In genomic region chr11:8593935-8594909, GRCh38 we compare ENCODE assay signal across 8 cellular contexts. TPM values are rescaled to one million over a fixed set of nuclear protein-coding genes. Genes with fewer than 3 reads are reported as not detected.
A peak's percentile ranks its signal among the peaks of the same experiment; 100 is the strongest.
DNase-seq lines count a peak whose midpoint lies in the region; ATAC-seq, FAIRE-seq and TF ChIP-seq lines count a peak whose summit lies in the region.

TSS of gene STK33 (minus strand) at chr11:8594228. CDS start at chr11:8474905, 119,323 bp downstream.

- DNase-seq in Caco-2, result peak; percentile 40 to 45
- peak; percentile 91 for DNase-seq in NCI-H748 (lab: John Stamatoyannopoulos, UW; ENCODE audit: unreplicated experiment)
- peak; percentile 61 to 76 (median 68) for DNase-seq in adrenal gland
- DNase-seq in small intestine, result peak; percentile 66
- no peak for DNase-seq in pons (ENCODE audit: low spot score)

- peak within 1 kb of the TSS; percentile 98; the same call in 1 of the 2 replicates for H3K9ac ChIP-seq in iPS-20b (ENCODE audit: low read depth, low read length)

- H3K4me1 Mint-ChIP-seq in Caco-2 (ENCODE audit: low read depth, unreplicated experiment), result no peaks in the 10 kb centered on the region

- H3K36me3 Mint-ChIP-seq in Caco-2 (ENCODE audit: insufficient read depth, unreplicated experiment), result no peaks in the 10 kb centered on the region

- no peaks in the 10 kb centered on the region for H3K4me1 ChIP-seq in Caco-2
- peaks cover 0 to 5% of the 10 kb centered on the region in 2 donors for H3K4me1 ChIP-seq in adrenal gland (replicated peaks in 1 of 2)
- peaks cover 4% of the 10 kb centered on the region; the same call in 1 of the 2 replicates for H3K4me1 ChIP-seq in iPS-20b (ENCODE audit: insufficient read depth, low read length)
- H3K4me1 ChIP-seq in small intestine (ENCODE audit: control insufficient read depth in 2 of 2, insufficient read depth in 1 of 2, low read depth in 1 of 2, low read length in 1 of 2), result peaks cover 0 to 2% of the 10 kb centered on the region in 2 donors

- intact Hi-C loops in Caco-2 (cut with micrococcal nuclease; ENCODE audit: unreplicated experiment), result no loop called here
- intact Hi-C loops in adrenal gland (cut with DNase I), result no loop called here

- WGBS in adrenal gland, 4 donors, result 5 to 34% (median 6%) methylated on average over 9 to 55 of the region's 55 CpGs
- WGBS in small intestine, 3 donors, result 4 to 5% (median 5%) methylated on average over 52 to 55 of the region's 55 CpGs

- H3K27ac Mint-ChIP-seq in Caco-2 (ENCODE audit: unreplicated experiment), result no peak within 1 kb of the TSS

- TF ChIP-seq CTCF in Caco-2 (IDR thresholded peaks at IDR 0.05; ENCODE audit: insufficient read depth in 1 of 2, low read depth in 1 of 2, low read length in 1 of 2, severe bottlenecking in 1 of 2, unreplicated experiment in 1 of 2), result no peak
- no peak for TF ChIP-seq CTCF in adrenal gland (IDR thresholded peaks at IDR 0.05)

- H3K27me3 ChIP-seq in Caco-2 (replicated peaks; ENCODE audit: control insufficient read depth, insufficient read depth, low read length) (no peaks in the 10 kb centered on the region), adrenal gland (no peaks in the 10 kb centered on the region), iPS-20b (ENCODE audit: insufficient read depth, low read length) (no peaks in the 10 kb centered on the region), small intestine (ENCODE audit: control insufficient read depth in 2 of 2, insufficient read depth in 2 of 2, low read length in 2 of 2) (peaks cover 0 to 3% of the 10 kb centered on the region in 2 donors)

- no peak for TF ChIP-seq POLR2A in adrenal gland (IDR thresholded peaks at IDR 0.05)

- peak within 1 kb of the TSS in 1 of 5 donors; percentile 22 for H3K27ac ChIP-seq in adrenal gland
- H3K27ac ChIP-seq in iPS-20b (ENCODE audit: low read length), result peak within 1 kb of the TSS; percentile 99
- no peak within 1 kb of the TSS for H3K27ac ChIP-seq in small intestine (ENCODE audit: low read depth in 1 of 2, low read length in 1 of 2)

- no TSS peak for BruUV-seq in Caco-2 (replicated peaks; lab: Mats Ljungman, UMichigan)

- CTCF ChIA-PET in Caco-2 (lab: Charles Lee), result interaction anchor here (0.7 kb wide), 1 partner anchor 10 kb away, joined by 3 read pairs; no protein-coding TSS in a partner anchor

- H3K27me3 Mint-ChIP-seq in Caco-2 (ENCODE audit: insufficient read depth, unreplicated experiment), result peaks cover 18% of the 10 kb centered on the region

- no peaks in the 10 kb centered on the region for H3K9me3 ChIP-seq in Caco-2
- no peaks in the 10 kb centered on the region for H3K9me3 ChIP-seq in adrenal gland (replicated peaks in 1 of 3)
- H3K9me3 ChIP-seq in iPS-20b (ENCODE audit: insufficient read depth, low read depth, low read length), result no peaks in the 10 kb centered on the region
- H3K9me3 ChIP-seq in small intestine (ENCODE audit: control insufficient read depth, low read depth), result no peaks in the 10 kb centered on the region

- H3K36me3 ChIP-seq in Caco-2 (ENCODE audit: control insufficient read depth, insufficient read depth, low read length), result no peaks in the 10 kb centered on the region
- no peaks in the 10 kb centered on the region for H3K36me3 ChIP-seq in adrenal gland (replicated peaks in 1 of 2)
- no peaks in the 10 kb centered on the region for H3K36me3 ChIP-seq in iPS-20b (ENCODE audit: insufficient read depth, low read depth, low read length)
- H3K36me3 ChIP-seq in small intestine (ENCODE audit: control insufficient read depth in 2 of 2, insufficient read depth in 2 of 2, low read length in 2 of 2), result no peaks in the 10 kb centered on the region

- POLR2A ChIA-PET in Caco-2 (lab: Charles Lee), result no interaction called here

- H3K9me3 Mint-ChIP-seq in Caco-2 (ENCODE audit: unreplicated experiment), result no peaks in the 10 kb centered on the region

- FAIRE-seq in small intestine (lab: Jason Lieb, UNC), result no peak

- peak; percentile 91 for ATAC-seq in GM19328 (IDR thresholded peaks at IDR 0.05; ENCODE audit: unreplicated experiment)
- ATAC-seq in HG03342 (IDR thresholded peaks at IDR 0.05; ENCODE audit: unreplicated experiment), result peak; percentile 93

- H3K4me3 ChIP-seq in Caco-2 (ENCODE audit: low read depth, low read length) (peak within 1 kb of the TSS; percentile 45), adrenal gland (peak within 1 kb of the TSS in 2 of 4 donors; percentile 52 to 68), iPS-20b (ENCODE audit: low read length) (peak within 1 kb of the TSS; percentile 94), small intestine (ENCODE audit: low read depth in 1 of 2, low read length in 2 of 2) (peak within 1 kb of the TSS; percentile 45 to 68)

- H3K4me3 Mint-ChIP-seq in Caco-2 (ENCODE audit: unreplicated experiment), result peak within 1 kb of the TSS; percentile 63

RNA-seq across cellular contexts. Expression of gene STK33, which starts in this region (rescaled TPM):
- total RNA-seq in Caco-2 (2022), result 0.51 and 0.98 TPM in 2 replicates
- total RNA-seq in adrenal gland, result 10 to 100 TPM in 6 of 8 donors, 1 to 10 TPM in 2; 6.8 to 21.9 (median 17.2) TPM
- 10 to 100 TPM; 17.2 to 36.0 (median 35.8) TPM for polyA plus RNA-seq in adrenal gland
- 1 to 10 TPM in 2 of 3 donors, under 1 TPM in 1; 0.89 to 2.6 (median 2.4) TPM for polyA plus RNA-seq in small intestine

Comparison
In these comparisons a context has a peak if more than half of its experiments do, and no peak if none do; other contexts are left out.
1. RNA of gene STK33 (polyA plus RNA-seq): 17.2 to 36.0 TPM in adrenal gland; 0.89 to 2.6 TPM in small intestine; every median in the first group is over 4 times any median in the second.
2. Peak in DNase-seq and H3K4me3 ChIP-seq in Caco-2; RNA of the gene not detected or under 1 TPM.